ENCODE assay signal across 1 cellular context in the genomic region with DNA sequence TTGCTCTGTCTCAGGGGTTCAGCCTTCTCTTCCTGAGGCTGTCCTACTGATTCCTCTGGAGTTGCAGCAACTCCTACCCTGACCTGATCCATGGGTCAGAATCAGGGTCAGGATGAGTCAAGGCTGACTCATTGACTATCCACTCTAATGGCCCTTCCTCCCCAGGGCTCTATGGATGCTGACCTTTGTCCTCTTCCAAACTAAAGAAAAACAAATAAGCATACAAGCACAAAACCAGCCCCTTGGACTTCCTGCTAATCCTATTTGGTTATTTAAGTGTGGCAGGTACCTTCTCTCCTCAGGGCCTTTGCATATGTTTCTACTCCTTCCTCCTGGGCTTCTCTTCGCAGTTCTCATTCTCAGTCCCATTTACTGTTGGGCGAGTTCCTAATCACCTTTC.
TF ChIP-seq lines count a peak whose summit lies in the region.

No MANE protein-coding gene starts in this region.

TF ChIP-seq in HepG2, 621 proteins besides CTCF, POLR2A, EP300 and RAD21 (continued from another document and continues in another):
- TF ChIP-seq, protein P1, sequence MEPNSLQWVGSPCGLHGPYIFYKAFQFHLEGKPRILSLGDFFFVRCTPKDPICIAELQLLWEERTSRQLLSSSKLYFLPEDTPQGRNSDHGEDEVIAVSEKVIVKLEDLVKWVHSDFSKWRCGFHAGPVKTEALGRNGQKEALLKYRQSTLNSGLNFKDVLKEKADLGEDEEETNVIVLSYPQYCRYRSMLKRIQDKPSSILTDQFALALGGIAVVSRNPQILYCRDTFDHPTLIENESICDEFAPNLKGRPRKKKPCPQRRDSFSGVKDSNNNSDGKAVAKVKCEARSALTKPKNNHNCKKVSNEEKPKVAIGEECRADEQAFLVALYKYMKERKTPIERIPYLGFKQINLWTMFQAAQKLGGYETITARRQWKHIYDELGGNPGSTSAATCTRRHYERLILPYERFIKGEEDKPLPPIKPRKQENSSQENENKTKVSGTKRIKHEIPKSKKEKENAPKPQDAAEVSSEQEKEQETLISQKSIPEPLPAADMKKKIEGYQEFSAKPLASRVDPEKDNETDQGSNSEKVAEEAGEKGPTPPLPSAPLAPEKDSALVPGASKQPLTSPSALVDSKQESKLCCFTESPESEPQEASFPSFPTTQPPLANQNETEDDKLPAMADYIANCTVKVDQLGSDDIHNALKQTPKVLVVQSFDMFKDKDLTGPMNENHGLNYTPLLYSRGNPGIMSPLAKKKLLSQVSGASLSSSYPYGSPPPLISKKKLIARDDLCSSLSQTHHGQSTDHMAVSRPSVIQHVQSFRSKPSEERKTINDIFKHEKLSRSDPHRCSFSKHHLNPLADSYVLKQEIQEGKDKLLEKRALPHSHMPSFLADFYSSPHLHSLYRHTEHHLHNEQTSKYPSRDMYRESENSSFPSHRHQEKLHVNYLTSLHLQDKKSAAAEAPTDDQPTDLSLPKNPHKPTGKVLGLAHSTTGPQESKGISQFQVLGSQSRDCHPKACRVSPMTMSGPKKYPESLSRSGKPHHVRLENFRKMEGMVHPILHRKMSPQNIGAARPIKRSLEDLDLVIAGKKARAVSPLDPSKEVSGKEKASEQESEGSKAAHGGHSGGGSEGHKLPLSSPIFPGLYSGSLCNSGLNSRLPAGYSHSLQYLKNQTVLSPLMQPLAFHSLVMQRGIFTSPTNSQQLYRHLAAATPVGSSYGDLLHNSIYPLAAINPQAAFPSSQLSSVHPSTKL (CRISPR knock-in tag; IDR thresholded peaks at IDR 0.05) = peak; percentile 76
- TF ChIP-seq, protein P2, sequence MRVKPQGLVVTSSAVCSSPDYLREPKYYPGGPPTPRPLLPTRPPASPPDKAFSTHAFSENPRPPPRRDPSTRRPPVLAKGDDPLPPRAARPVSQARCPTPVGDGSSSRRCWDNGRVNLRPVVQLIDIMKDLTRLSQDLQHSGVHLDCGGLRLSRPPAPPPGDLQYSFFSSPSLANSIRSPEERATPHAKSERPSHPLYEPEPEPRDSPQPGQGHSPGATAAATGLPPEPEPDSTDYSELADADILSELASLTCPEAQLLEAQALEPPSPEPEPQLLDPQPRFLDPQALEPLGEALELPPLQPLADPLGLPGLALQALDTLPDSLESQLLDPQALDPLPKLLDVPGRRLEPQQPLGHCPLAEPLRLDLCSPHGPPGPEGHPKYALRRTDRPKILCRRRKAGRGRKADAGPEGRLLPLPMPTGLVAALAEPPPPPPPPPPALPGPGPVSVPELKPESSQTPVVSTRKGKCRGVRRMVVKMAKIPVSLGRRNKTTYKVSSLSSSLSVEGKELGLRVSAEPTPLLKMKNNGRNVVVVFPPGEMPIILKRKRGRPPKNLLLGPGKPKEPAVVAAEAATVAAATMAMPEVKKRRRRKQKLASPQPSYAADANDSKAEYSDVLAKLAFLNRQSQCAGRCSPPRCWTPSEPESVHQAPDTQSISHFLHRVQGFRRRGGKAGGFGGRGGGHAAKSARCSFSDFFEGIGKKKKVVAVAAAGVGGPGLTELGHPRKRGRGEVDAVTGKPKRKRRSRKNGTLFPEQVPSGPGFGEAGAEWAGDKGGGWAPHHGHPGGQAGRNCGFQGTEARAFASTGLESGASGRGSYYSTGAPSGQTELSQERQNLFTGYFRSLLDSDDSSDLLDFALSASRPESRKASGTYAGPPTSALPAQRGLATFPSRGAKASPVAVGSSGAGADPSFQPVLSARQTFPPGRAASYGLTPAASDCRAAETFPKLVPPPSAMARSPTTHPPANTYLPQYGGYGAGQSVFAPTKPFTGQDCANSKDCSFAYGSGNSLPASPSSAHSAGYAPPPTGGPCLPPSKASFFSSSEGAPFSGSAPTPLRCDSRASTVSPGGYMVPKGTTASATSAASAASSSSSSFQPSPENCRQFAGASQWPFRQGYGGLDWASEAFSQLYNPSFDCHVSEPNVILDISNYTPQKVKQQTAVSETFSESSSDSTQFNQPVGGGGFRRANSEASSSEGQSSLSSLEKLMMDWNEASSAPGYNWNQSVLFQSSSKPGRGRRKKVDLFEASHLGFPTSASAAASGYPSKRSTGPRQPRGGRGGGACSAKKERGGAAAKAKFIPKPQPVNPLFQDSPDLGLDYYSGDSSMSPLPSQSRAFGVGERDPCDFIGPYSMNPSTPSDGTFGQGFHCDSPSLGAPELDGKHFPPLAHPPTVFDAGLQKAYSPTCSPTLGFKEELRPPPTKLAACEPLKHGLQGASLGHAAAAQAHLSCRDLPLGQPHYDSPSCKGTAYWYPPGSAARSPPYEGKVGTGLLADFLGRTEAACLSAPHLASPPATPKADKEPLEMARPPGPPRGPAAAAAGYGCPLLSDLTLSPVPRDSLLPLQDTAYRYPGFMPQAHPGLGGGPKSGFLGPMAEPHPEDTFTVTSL (CRISPR knock-in tag; IDR thresholded peaks at IDR 0.05; ENCODE audit: borderline replicate concordance) = peak; percentile 80; the same call in 1 of the 2 replicates
- TF ChIP-seq NR3C1 (CRISPR knock-in tag; IDR thresholded peaks at IDR 0.05) = no peak
- TF ChIP-seq ZNF256 (CRISPR knock-in tag; conservative IDR thresholded peaks at IDR 0.05) = no peak
- TF ChIP-seq HMG20A (CRISPR knock-in tag; IDR thresholded peaks at IDR 0.05; ENCODE audit: borderline replicate concordance) = peak; percentile 42; the same call in 1 of the 2 replicates
- TF ChIP-seq ZNF549 (CRISPR knock-in tag; IDR thresholded peaks at IDR 0.05) = no peak
- TF ChIP-seq GATAD2A (CRISPR knock-in tag; IDR thresholded peaks at IDR 0.05) = peak; percentile 40; the same call in 1 of the 2 replicates
- TF ChIP-seq, protein P3, sequence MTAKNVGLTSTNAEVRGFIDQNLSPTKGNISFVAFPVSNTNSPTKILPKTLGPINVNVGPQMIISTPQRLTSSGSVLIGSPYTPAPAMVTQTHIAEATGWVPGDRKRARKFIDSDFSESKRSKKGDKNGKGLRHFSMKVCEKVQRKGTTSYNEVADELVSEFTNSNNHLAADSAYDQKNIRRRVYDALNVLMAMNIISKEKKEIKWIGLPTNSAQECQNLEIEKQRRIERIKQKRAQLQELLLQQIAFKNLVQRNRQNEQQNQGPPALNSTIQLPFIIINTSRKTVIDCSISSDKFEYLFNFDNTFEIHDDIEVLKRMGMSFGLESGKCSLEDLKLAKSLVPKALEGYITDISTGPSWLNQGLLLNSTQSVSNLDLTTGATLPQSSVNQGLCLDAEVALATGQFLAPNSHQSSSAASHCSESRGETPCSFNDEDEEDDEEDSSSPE (CRISPR knock-in tag; IDR thresholded peaks at IDR 0.05) = no peak
- TF ChIP-seq HDAC6 (IDR thresholded peaks at IDR 0.05; ENCODE audit: low read depth, low read length) = no peak
- peak; percentile 94 for TF ChIP-seq NR2F6 (IDR thresholded peaks at IDR 0.05)
- TF ChIP-seq NR2F6 (CRISPR knock-in tag; IDR thresholded peaks at IDR 0.05) = peak; percentile 95
- TF ChIP-seq LCORL (IDR thresholded peaks at IDR 0.05) = no peak
- TF ChIP-seq LCORL (CRISPR knock-in tag; IDR thresholded peaks at IDR 0.05) = peak; percentile 76
- peak; percentile 88 for TF ChIP-seq JUND (CRISPR knock-in tag; IDR thresholded peaks at IDR 0.05)
- TF ChIP-seq DPF2 (CRISPR knock-in tag; IDR thresholded peaks at IDR 0.05; ENCODE audit: borderline replicate concordance, low read depth) = 0 out of 2 replicates have a peak, but pooled peaks have one; percentile 46
- TF ChIP-seq ZNF644 (CRISPR knock-in tag; IDR thresholded peaks at IDR 0.05; ENCODE audit: low read depth) = peak; percentile 75
- TF ChIP-seq MEIS2 (CRISPR knock-in tag; IDR thresholded peaks at IDR 0.05) = no peak; the same call in 1 of the 2 replicates
- TF ChIP-seq SOX6 (IDR thresholded peaks at IDR 0.05) = no peak
- peak; percentile 51; the same call in 1 of the 2 replicates for TF ChIP-seq SOX6 (CRISPR knock-in tag; IDR thresholded peaks at IDR 0.05)
- TF ChIP-seq POGZ (CRISPR knock-in tag; IDR thresholded peaks at IDR 0.05) = peak; percentile 46; the same call in 1 of the 2 replicates
- TF ChIP-seq NR2C2 (CRISPR knock-in tag; IDR thresholded peaks at IDR 0.05; ENCODE audit: borderline replicate concordance) = peak; percentile 78
- TF ChIP-seq, protein P4, sequence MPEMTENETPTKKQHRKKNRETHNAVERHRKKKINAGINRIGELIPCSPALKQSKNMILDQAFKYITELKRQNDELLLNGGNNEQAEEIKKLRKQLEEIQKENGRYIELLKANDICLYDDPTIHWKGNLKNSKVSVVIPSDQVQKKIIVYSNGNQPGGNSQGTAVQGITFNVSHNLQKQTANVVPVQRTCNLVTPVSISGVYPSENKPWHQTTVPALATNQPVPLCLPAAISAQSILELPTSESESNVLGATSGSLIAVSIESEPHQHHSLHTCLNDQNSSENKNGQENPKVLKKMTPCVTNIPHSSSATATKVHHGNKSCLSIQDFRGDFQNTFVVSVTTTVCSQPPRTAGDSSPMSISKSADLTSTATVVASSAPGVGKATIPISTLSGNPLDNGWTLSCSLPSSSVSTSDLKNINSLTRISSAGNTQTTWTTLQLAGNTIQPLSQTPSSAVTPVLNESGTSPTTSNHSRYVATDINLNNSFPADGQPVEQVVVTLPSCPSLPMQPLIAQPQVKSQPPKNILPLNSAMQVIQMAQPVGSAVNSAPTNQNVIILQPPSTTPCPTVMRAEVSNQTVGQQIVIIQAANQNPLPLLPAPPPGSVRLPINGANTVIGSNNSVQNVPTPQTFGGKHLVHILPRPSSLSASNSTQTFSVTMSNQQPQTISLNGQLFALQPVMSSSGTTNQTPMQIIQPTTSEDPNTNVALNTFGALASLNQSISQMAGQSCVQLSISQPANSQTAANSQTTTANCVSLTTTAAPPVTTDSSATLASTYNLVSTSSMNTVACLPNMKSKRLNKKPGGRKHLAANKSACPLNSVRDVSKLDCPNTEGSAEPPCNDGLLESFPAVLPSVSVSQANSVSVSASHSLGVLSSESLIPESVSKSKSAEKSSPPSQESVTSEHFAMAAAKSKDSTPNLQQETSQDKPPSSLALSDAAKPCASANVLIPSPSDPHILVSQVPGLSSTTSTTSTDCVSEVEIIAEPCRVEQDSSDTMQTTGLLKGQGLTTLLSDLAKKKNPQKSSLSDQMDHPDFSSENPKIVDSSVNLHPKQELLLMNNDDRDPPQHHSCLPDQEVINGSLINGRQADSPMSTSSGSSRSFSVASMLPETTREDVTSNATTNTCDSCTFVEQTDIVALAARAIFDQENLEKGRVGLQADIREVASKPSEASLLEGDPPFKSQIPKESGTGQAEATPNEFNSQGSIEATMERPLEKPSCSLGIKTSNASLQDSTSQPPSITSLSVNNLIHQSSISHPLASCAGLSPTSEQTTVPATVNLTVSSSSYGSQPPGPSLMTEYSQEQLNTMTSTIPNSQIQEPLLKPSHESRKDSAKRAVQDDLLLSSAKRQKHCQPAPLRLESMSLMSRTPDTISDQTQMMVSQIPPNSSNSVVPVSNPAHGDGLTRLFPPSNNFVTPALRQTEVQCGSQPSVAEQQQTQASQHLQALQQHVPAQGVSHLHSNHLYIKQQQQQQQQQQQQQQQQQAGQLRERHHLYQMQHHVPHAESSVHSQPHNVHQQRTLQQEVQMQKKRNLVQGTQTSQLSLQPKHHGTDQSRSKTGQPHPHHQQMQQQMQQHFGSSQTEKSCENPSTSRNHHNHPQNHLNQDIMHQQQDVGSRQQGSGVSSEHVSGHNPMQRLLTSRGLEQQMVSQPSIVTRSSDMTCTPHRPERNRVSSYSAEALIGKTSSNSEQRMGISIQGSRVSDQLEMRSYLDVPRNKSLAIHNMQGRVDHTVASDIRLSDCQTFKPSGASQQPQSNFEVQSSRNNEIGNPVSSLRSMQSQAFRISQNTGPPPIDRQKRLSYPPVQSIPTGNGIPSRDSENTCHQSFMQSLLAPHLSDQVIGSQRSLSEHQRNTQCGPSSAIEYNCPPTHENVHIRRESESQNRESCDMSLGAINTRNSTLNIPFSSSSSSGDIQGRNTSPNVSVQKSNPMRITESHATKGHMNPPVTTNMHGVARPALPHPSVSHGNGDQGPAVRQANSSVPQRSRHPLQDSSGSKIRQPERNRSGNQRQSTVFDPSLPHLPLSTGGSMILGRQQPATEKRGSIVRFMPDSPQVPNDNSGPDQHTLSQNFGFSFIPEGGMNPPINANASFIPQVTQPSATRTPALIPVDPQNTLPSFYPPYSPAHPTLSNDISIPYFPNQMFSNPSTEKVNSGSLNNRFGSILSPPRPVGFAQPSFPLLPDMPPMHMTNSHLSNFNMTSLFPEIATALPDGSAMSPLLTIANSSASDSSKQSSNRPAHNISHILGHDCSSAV (CRISPR knock-in tag; IDR thresholded peaks at IDR 0.05; ENCODE audit: borderline replicate concordance) = no peak
- peak; percentile 73; the same call in 1 of the 2 replicates for TF ChIP-seq RXRA (CRISPR knock-in tag; IDR thresholded peaks at IDR 0.05)
- TF ChIP-seq CEBPB (IDR thresholded peaks at IDR 0.05; ENCODE audit: borderline replicate concordance, low read depth, low read length) = peak; percentile 66; the same call in 1 of the 2 replicates
- peak; percentile 31; the same call in 1 of the 2 replicates for TF ChIP-seq ETV5 (CRISPR knock-in tag; IDR thresholded peaks at IDR 0.05; ENCODE audit: borderline replicate concordance)
- no peak for TF ChIP-seq ZNF446 (CRISPR knock-in tag; IDR thresholded peaks at IDR 0.05)
- peak; percentile 88; the same call in 1 of the 2 replicates for TF ChIP-seq JUN (CRISPR knock-in tag; IDR thresholded peaks at IDR 0.05)
- TF ChIP-seq, protein P5, sequence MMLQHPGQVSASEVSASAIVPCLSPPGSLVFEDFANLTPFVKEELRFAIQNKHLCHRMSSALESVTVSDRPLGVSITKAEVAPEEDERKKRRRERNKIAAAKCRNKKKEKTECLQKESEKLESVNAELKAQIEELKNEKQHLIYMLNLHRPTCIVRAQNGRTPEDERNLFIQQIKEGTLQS (CRISPR knock-in tag; IDR thresholded peaks at IDR 0.05) = peak; percentile 80; the same call in 1 of the 2 replicates
- TF ChIP-seq, protein P6, sequence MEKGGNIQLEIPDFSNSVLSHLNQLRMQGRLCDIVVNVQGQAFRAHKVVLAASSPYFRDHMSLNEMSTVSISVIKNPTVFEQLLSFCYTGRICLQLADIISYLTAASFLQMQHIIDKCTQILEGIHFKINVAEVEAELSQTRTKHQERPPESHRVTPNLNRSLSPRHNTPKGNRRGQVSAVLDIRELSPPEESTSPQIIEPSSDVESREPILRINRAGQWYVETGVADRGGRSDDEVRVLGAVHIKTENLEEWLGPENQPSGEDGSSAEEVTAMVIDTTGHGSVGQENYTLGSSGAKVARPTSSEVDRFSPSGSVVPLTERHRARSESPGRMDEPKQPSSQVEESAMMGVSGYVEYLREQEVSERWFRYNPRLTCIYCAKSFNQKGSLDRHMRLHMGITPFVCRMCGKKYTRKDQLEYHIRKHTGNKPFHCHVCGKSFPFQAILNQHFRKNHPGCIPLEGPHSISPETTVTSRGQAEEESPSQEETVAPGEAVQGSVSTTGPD (CRISPR knock-in tag; IDR thresholded peaks at IDR 0.05) = peak; percentile 27; the same call in 1 of the 2 replicates
- TF ChIP-seq STAT5B (CRISPR knock-in tag; IDR thresholded peaks at IDR 0.05) = no peak
- TF ChIP-seq ZKSCAN8 (CRISPR knock-in tag; IDR thresholded peaks at IDR 0.05; ENCODE audit: borderline replicate concordance) = peak; percentile 30; the same call in 1 of the 2 replicates
- peak; percentile 95 for TF ChIP-seq ELF3 (CRISPR knock-in tag; IDR thresholded peaks at IDR 0.05)
- 0 out of 2 replicates have a peak, but pooled peaks have one; percentile 17 for TF ChIP-seq ZMYM4 (CRISPR knock-in tag; IDR thresholded peaks at IDR 0.05)
- TF ChIP-seq RCOR2 (CRISPR knock-in tag; IDR thresholded peaks at IDR 0.05) = peak; percentile 79
- TF ChIP-seq ZNF441 (CRISPR knock-in tag; IDR thresholded peaks at IDR 0.05; ENCODE audit: borderline replicate concordance) = peak; percentile 22; the same call in 1 of the 2 replicates
- no peak for TF ChIP-seq ZBTB42 (CRISPR knock-in tag; IDR thresholded peaks at IDR 0.05)
